Comparison of ENCODE assay signal across 11 cellular contexts in genomic region chr14:93967637-93968250, GRCh38. TPM values are rescaled to one million over a fixed set of nuclear protein-coding genes. Genes with fewer than 3 reads are reported as not detected.
DNase-seq lines count a peak whose midpoint lies in the region; ATAC-seq, FAIRE-seq and TF ChIP-seq lines count a peak whose summit lies in the region.
"Had no signal": no experiment of that assay in that cellular context is flagged by ENCODE, and none has a peak within 500 bp of the region (broad histone marks: within the 10 kb centered on the region; RNA-seq: fewer than 3 reads in every experiment).

No MANE protein-coding gene starts in this region.

- no peak overlapping the region for H2AFZ ChIP-seq in HepG2 (ENCODE audit: low read length)

- H3K4me1 ChIP-seq in right atrium auricular region (peaks cover 0 to 72% of the 10 kb centered on the region in 2 donors), HepG2 (ENCODE audit: insufficient read depth, low read length) (peaks cover 48% of the 10 kb centered on the region)

- no peaks in the 10 kb centered on the region for H3K79me2 ChIP-seq in HepG2 (ENCODE audit: insufficient read depth, low read length)

- H3K27me3 ChIP-seq in right atrium auricular region (no peaks in the 10 kb centered on the region), HepG2 (ENCODE audit: control insufficient read depth in 1 of 2, insufficient read depth in 2 of 2, low read length in 2 of 2) (peaks cover 5 to 22% of the 10 kb centered on the region in 2 experiments; a peak in 4 of 5 replicates)
- H3K27me3 ChIP-seq: uterus had no signal

- CTCF ChIA-PET in HepG2 (lab: Yijun Ruan, JAX; ENCODE audit: low intra/inter-chr PET ratio, low total read pairs), result interaction anchor here (1.0 kb wide), 1 partner anchor 33 kb away, joined by 3 read pairs; no protein-coding TSS in a partner anchor

- intact Hi-C loops in Right ventricle myocardium superior (cut with DNase I) (no loop called here), HepG2 (cut with micrococcal nuclease; ENCODE audit: unreplicated experiment) (no loop called here), left ventricle myocardium superior (cut with micrococcal nuclease) (no loop called here)

- ATAC-seq in Right ventricle myocardium superior (ENCODE audit: poor library complexity), result no peak
- peak; percentile 33 for ATAC-seq in HG03066 (IDR thresholded peaks at IDR 0.05; ENCODE audit: low read depth, unreplicated experiment)
- ATAC-seq in HepG2, result no peak
- ATAC-seq in left ventricle myocardium superior, result no peak

- POLR2A ChIA-PET in HepG2 (lab: Yijun Ruan, JAX), result interaction anchor here (0.8 to 2.4 kb wide), 3 partner anchors 8 to 26 kb away, joined by 3 to 10 read pairs (median 3); no protein-coding TSS in a partner anchor

- no peak for TF ChIP-seq EP300 in HepG2 (IDR thresholded peaks at IDR 0.05; ENCODE audit: low read depth in 2 of 2, low read length in 2 of 2)
- TF ChIP-seq EP300 in HepG2 (CRISPR knock-in tag; IDR thresholded peaks at IDR 0.05; ENCODE audit: borderline replicate concordance), result no peak

- BruUV-seq in HepG2 (replicated peaks; lab: Mats Ljungman, UMichigan), result no TSS peak

- H3K36me3 ChIP-seq in right atrium auricular region (peaks cover 21% of the 10 kb centered on the region), HepG2 (replicated peaks in 1 of 2; ENCODE audit: control insufficient read depth in 1 of 2, insufficient read depth in 2 of 2, low read length in 2 of 2) (no peaks in the 10 kb centered on the region; a peak in 1 of 5 replicates)
- H3K36me3 ChIP-seq: uterus had no signal

- TF ChIP-seq CTCF in right atrium auricular region (IDR thresholded peaks at IDR 0.05) (no peak), HepG2 (CRISPR knock-in tag; IDR thresholded peaks at IDR 0.05) (no peak)

- TF ChIP-seq RAD21 in HepG2 (CRISPR knock-in tag; IDR thresholded peaks at IDR 0.05), result no peak

- TF ChIP-seq POLR2A in erythroblast (IDR thresholded peaks at IDR 0.05; ENCODE audit: low read length) (no peak), HepG2 (IDR thresholded peaks at IDR 0.05; ENCODE audit: insufficient read depth in 1 of 2, low read depth in 2 of 2, low read length in 2 of 2) (no peak)

- no peaks in the 10 kb centered on the region for H3K9me3 ChIP-seq in right atrium auricular region
- H3K9me3 ChIP-seq in HepG2 (ENCODE audit: low read length), result no peaks in the 10 kb centered on the region
- H3K9me3 ChIP-seq: uterus had no signal

- H4K20me1 ChIP-seq in HepG2 (ENCODE audit: insufficient read depth, low read length), result no peaks in the 10 kb centered on the region

- 53% methylated on average over 9 of the region's 10 CpGs for WGBS in HepG2 (ENCODE audit: low lambda C conversion rate)

- H3K4me2 ChIP-seq in HepG2 (ENCODE audit: low read depth, low read length), result no peak overlapping the region

- peak overlapping the region; percentile 57 to 88 for H3K27ac ChIP-seq in right atrium auricular region
- H3K27ac ChIP-seq in HepG2 (ENCODE audit: extremely low read length, insufficient read depth, low read length), result no peak overlapping the region
- H3K27ac ChIP-seq: RWPE1 had no signal

- no peak for DNase-seq in right atrium auricular region (ENCODE audit: low spot score)
- DNase-seq in Right ventricle myocardium superior, result no peak
- peak; percentile 49 for DNase-seq in SKM-1 treated with dmso at 0.1 percent for 144 hours (lab: John Stamatoyannopoulos, UW; ENCODE audit: unreplicated experiment)
- DNase-seq in erythroblast (lab: John Stamatoyannopoulos, UW), result no peak
- no peak for DNase-seq in T-helper 9 cell
- DNase-seq in HepG2 (ENCODE audit: low spot score), result no peak
- no peak for DNase-seq in left ventricle myocardium superior
- DNase-seq: uterus had no signal

- H3K4me3 ChIP-seq in right atrium auricular region (no peak overlapping the region), HepG2 (replicated peaks in 1 of 3; ENCODE audit: insufficient read depth in 1 of 3, low read depth in 2 of 3, low read length in 3 of 3) (no peak overlapping the region)
- H3K4me3 ChIP-seq: uterus had no signal

- no peak for FAIRE-seq in HepG2 (lab: Jason Lieb, UNC)

- H3K9ac ChIP-seq in HepG2 (ENCODE audit: insufficient read depth, low read depth, low read length), result no peak overlapping the region

- in situ Hi-C loops in HepG2 (cut with HindIII; ENCODE audit: extremely low pct_ligation_motif_present, low pct_unique_long_range_greater_than_20kb), result no loop called here

RNA-seq across cellular contexts. Expression of gene ASB2, which starts 8.6 kb away (rescaled TPM):
- total RNA-seq in right atrium auricular region, result 100 to 1,000 TPM; 115 to 187 TPM
- 297 TPM for total RNA-seq in Right ventricle myocardium superior
- total RNA-seq in HepG2 (2016; rRNA removed; fragmentation: Illumina TruSeq; extraction: Trizol), result 0.46 and 0.82 TPM in 2 replicates
- 0.26 and 0.40 TPM in 2 replicates for total RNA-seq in HepG2 (2016; cell fraction: cytosol; rRNA removed; fragmentation: Illumina TruSeq; extraction: Trizol; ENCODE audit: low read depth)
- total RNA-seq in HepG2 (2016; cell fraction: insoluble cytoplasmic fraction; rRNA removed; fragmentation: Illumina TruSeq; extraction: Trizol), result 0.62 and 0.93 TPM in 2 replicates
- 0.37 and 0.83 TPM in 2 replicates for total RNA-seq in HepG2 (2016; cell fraction: membrane; rRNA removed; fragmentation: Illumina TruSeq; extraction: Trizol)
- total RNA-seq in HepG2 (2016; cell fraction: nucleus; rRNA removed; fragmentation: Illumina TruSeq; extraction: Trizol), result 1.1 and 1.3 TPM in 2 replicates
- 4.1 and 4.5 TPM in 2 replicates for polyA plus RNA-seq in HepG2 (2011; rRNA removed)
- 4.5 and 6.1 TPM in 2 replicates for polyA plus RNA-seq in HepG2 (2011; cell fraction: cytosol; rRNA removed)
- 9.6 and 13.9 TPM in 2 replicates for polyA plus RNA-seq in HepG2 (2011; cell fraction: nucleus; rRNA removed)
- 0.48 and 0.80 TPM in 2 replicates for polyA plus RNA-seq in HepG2 (2012)
- polyA plus RNA-seq in HepG2 (2016; cell fraction: cytosol; fragmentation: Illumina TruSeq; extraction: Trizol; ENCODE audit: low read depth), result 0.21 and 0.37 TPM in 2 replicates
- polyA plus RNA-seq in HepG2 (2016; cell fraction: insoluble cytoplasmic fraction; fragmentation: Illumina TruSeq; extraction: Trizol; ENCODE audit: low read depth), result 0.58 and 0.71 TPM in 2 replicates
- polyA plus RNA-seq in HepG2 (2016; cell fraction: membrane; fragmentation: Illumina TruSeq; extraction: Trizol; ENCODE audit: low read depth), result 0.35 and 0.43 TPM in 2 replicates
- polyA plus RNA-seq in HepG2 (2016; cell fraction: nucleus; fragmentation: Illumina TruSeq; extraction: Trizol; ENCODE audit: insufficient read depth, low read depth), result 1.0 and 1.6 TPM in 2 replicates
- 14.4 TPM in 1 of 2 replicates, not detected in the other for polyA minus RNA-seq in HepG2 (2011; rRNA and poly(A)+ RNA removed; ENCODE audit: low replicate concordance)
- 3.1 and 3.4 TPM in 2 replicates for polyA minus RNA-seq in HepG2 (2011; cell fraction: cytosol; rRNA and poly(A)+ RNA removed)
- 3.7 and 6.6 TPM in 2 replicates for polyA minus RNA-seq in HepG2 (2011; cell fraction: nucleus; rRNA and poly(A)+ RNA removed)
- total RNA-seq in left ventricle myocardium superior, result 268 TPM

RNA-seq across cellular contexts. Expression of gene CCDC197, which starts 29.4 kb away (rescaled TPM):
- total RNA-seq in right atrium auricular region (not detected), Right ventricle myocardium superior (1.3 TPM), HepG2 (2016; rRNA removed; fragmentation: Illumina TruSeq; extraction: Trizol) (0.11 TPM in 1 of 2 replicates, not detected in the other), left ventricle myocardium superior (0.74 TPM)
- total RNA-seq in HepG2 (2016; cell fraction: cytosol; rRNA removed; fragmentation: Illumina TruSeq; extraction: Trizol; ENCODE audit: low read depth), result not detected in 2 replicates
- total RNA-seq in HepG2 (2016; cell fraction: insoluble cytoplasmic fraction; rRNA removed; fragmentation: Illumina TruSeq; extraction: Trizol), result not detected in 2 replicates
- not detected in 2 replicates for total RNA-seq in HepG2 (2016; cell fraction: membrane; rRNA removed; fragmentation: Illumina TruSeq; extraction: Trizol)
- not detected in 2 replicates for total RNA-seq in HepG2 (2016; cell fraction: nucleus; rRNA removed; fragmentation: Illumina TruSeq; extraction: Trizol)
- 0.13 TPM in 1 of 2 replicates, not detected in the other for polyA plus RNA-seq in HepG2 (2011; rRNA removed)
- polyA plus RNA-seq in HepG2 (2011; cell fraction: cytosol; rRNA removed), result not detected in 2 replicates
- 0.17 TPM in 1 of 2 replicates, not detected in the other for polyA plus RNA-seq in HepG2 (2011; cell fraction: nucleus; rRNA removed)
- polyA plus RNA-seq in HepG2 (2012), result 0.11 TPM in 1 of 2 replicates, not detected in the other
- not detected in 2 replicates for polyA plus RNA-seq in HepG2 (2016; cell fraction: cytosol; fragmentation: Illumina TruSeq; extraction: Trizol; ENCODE audit: low read depth)
- polyA plus RNA-seq in HepG2 (2016; cell fraction: insoluble cytoplasmic fraction; fragmentation: Illumina TruSeq; extraction: Trizol; ENCODE audit: low read depth), result not detected in 2 replicates
- 0.16 TPM in 1 of 2 replicates, not detected in the other for polyA plus RNA-seq in HepG2 (2016; cell fraction: membrane; fragmentation: Illumina TruSeq; extraction: Trizol; ENCODE audit: low read depth)
- 0.33 TPM in 1 of 2 replicates, not detected in the other for polyA plus RNA-seq in HepG2 (2016; cell fraction: nucleus; fragmentation: Illumina TruSeq; extraction: Trizol; ENCODE audit: insufficient read depth, low read depth)
- 0.20 TPM in 1 of 2 replicates, not detected in the other for polyA minus RNA-seq in HepG2 (2011; rRNA and poly(A)+ RNA removed; ENCODE audit: low replicate concordance)
- polyA minus RNA-seq in HepG2 (2011; cell fraction: cytosol; rRNA and poly(A)+ RNA removed), result not detected in 2 replicates
- polyA minus RNA-seq in HepG2 (2011; cell fraction: nucleus; rRNA and poly(A)+ RNA removed), result not detected in 2 replicates
- total RNA-seq: glomerular endothelial cell, uterus had no signal

RNA-seq across cellular contexts. Expression of gene FAM181A, which starts 40.6 kb away (rescaled TPM):
- total RNA-seq in right atrium auricular region (not detected), Right ventricle myocardium superior (not detected), HepG2 (2016; rRNA removed; fragmentation: Illumina TruSeq; extraction: Trizol) (1.1 and 1.5 TPM in 2 replicates), left ventricle myocardium superior (not detected)
- 0.18 and 0.51 TPM in 2 replicates for total RNA-seq in HepG2 (2016; cell fraction: cytosol; rRNA removed; fragmentation: Illumina TruSeq; extraction: Trizol; ENCODE audit: low read depth)
- total RNA-seq in HepG2 (2016; cell fraction: insoluble cytoplasmic fraction; rRNA removed; fragmentation: Illumina TruSeq; extraction: Trizol), result 0.95 and 1.2 TPM in 2 replicates
- total RNA-seq in HepG2 (2016; cell fraction: membrane; rRNA removed; fragmentation: Illumina TruSeq; extraction: Trizol), result 1.1 and 1.4 TPM in 2 replicates
- total RNA-seq in HepG2 (2016; cell fraction: nucleus; rRNA removed; fragmentation: Illumina TruSeq; extraction: Trizol), result 0.38 and 1.1 TPM in 2 replicates
- 0.80 and 1.1 TPM in 2 replicates for polyA plus RNA-seq in HepG2 (2011; rRNA removed)
- polyA plus RNA-seq in HepG2 (2011; cell fraction: cytosol; rRNA removed), result 0.47 and 0.89 TPM in 2 replicates
- 0.45 and 0.61 TPM in 2 replicates for polyA plus RNA-seq in HepG2 (2011; cell fraction: nucleus; rRNA removed)
- 0.69 and 0.97 TPM in 2 replicates for polyA plus RNA-seq in HepG2 (2012)
- polyA plus RNA-seq in HepG2 (2016; cell fraction: cytosol; fragmentation: Illumina TruSeq; extraction: Trizol; ENCODE audit: low read depth), result 0.54 and 0.60 TPM in 2 replicates
- polyA plus RNA-seq in HepG2 (2016; cell fraction: insoluble cytoplasmic fraction; fragmentation: Illumina TruSeq; extraction: Trizol; ENCODE audit: low read depth), result 1.4 and 1.8 TPM in 2 replicates
- 0.57 and 0.84 TPM in 2 replicates for polyA plus RNA-seq in HepG2 (2016; cell fraction: membrane; fragmentation: Illumina TruSeq; extraction: Trizol; ENCODE audit: low read depth)
- polyA plus RNA-seq in HepG2 (2016; cell fraction: nucleus; fragmentation: Illumina TruSeq; extraction: Trizol; ENCODE audit: insufficient read depth, low read depth), result 1.6 and 2.1 TPM in 2 replicates
- 1.6 TPM in 1 of 2 replicates, not detected in the other for polyA minus RNA-seq in HepG2 (2011; rRNA and poly(A)+ RNA removed; ENCODE audit: low replicate concordance)
- not detected in 2 replicates for polyA minus RNA-seq in HepG2 (2011; cell fraction: cytosol; rRNA and poly(A)+ RNA removed)
- not detected in 2 replicates for polyA minus RNA-seq in HepG2 (2011; cell fraction: nucleus; rRNA and poly(A)+ RNA removed)
- total RNA-seq: glomerular endothelial cell had no signal

RNA-seq across cellular contexts. Expression of gene OTUB2, which starts 58.4 kb away (rescaled TPM):
- total RNA-seq in right atrium auricular region (under 1 TPM; 0.43 to 0.48 TPM), Right ventricle myocardium superior (0.56 TPM), HepG2 (2016; rRNA removed; fragmentation: Illumina TruSeq; extraction: Trizol) (2.2 and 2.4 TPM in 2 replicates), left ventricle myocardium superior (0.52 TPM)
- total RNA-seq in HepG2 (2016; cell fraction: cytosol; rRNA removed; fragmentation: Illumina TruSeq; extraction: Trizol; ENCODE audit: low read depth), result 0.30 and 0.44 TPM in 2 replicates
- 1.8 and 1.9 TPM in 2 replicates for total RNA-seq in HepG2 (2016; cell fraction: insoluble cytoplasmic fraction; rRNA removed; fragmentation: Illumina TruSeq; extraction: Trizol)
- total RNA-seq in HepG2 (2016; cell fraction: membrane; rRNA removed; fragmentation: Illumina TruSeq; extraction: Trizol), result 1.2 and 1.4 TPM in 2 replicates
- total RNA-seq in HepG2 (2016; cell fraction: nucleus; rRNA removed; fragmentation: Illumina TruSeq; extraction: Trizol), result 2.6 and 3.1 TPM in 2 replicates
- 2.4 and 3.0 TPM in 2 replicates for polyA plus RNA-seq in HepG2 (2011; rRNA removed)
- 2.3 and 2.6 TPM in 2 replicates for polyA plus RNA-seq in HepG2 (2011; cell fraction: cytosol; rRNA removed)
- polyA plus RNA-seq in HepG2 (2011; cell fraction: nucleus; rRNA removed), result 3.9 and 4.1 TPM in 2 replicates
- polyA plus RNA-seq in HepG2 (2012), result 1.4 and 1.9 TPM in 2 replicates
- 0.21 and 0.70 TPM in 2 replicates for polyA plus RNA-seq in HepG2 (2016; cell fraction: cytosol; fragmentation: Illumina TruSeq; extraction: Trizol; ENCODE audit: low read depth)
- 2.0 and 2.3 TPM in 2 replicates for polyA plus RNA-seq in HepG2 (2016; cell fraction: insoluble cytoplasmic fraction; fragmentation: Illumina TruSeq; extraction: Trizol; ENCODE audit: low read depth)
- 0.58 and 1.0 TPM in 2 replicates for polyA plus RNA-seq in HepG2 (2016; cell fraction: membrane; fragmentation: Illumina TruSeq; extraction: Trizol; ENCODE audit: low read depth)
- polyA plus RNA-seq in HepG2 (2016; cell fraction: nucleus; fragmentation: Illumina TruSeq; extraction: Trizol; ENCODE audit: insufficient read depth, low read depth), result 2.1 and 2.3 TPM in 2 replicates
- polyA minus RNA-seq in HepG2 (2011; rRNA and poly(A)+ RNA removed; ENCODE audit: low replicate concordance), result 0.49 and 8.2 TPM in 2 replicates
- 3.3 and 4.7 TPM in 2 replicates for polyA minus RNA-seq in HepG2 (2011; cell fraction: cytosol; rRNA and poly(A)+ RNA removed)
- 10.0 and 11.3 TPM in 2 replicates for polyA minus RNA-seq in HepG2 (2011; cell fraction: nucleus; rRNA and poly(A)+ RNA removed)

Comparison
In these comparisons a context has a peak if more than half of its experiments do, and no peak if none do; other contexts are left out.
1. RNA of gene ASB2, which starts 8.6 kb away (total RNA-seq): 297 TPM in Right ventricle myocardium superior (single experiment), 268 TPM in left ventricle myocardium superior (single experiment) and 115 to 187 TPM in right atrium auricular region; 0.26 to 1.3 TPM in HepG2; every median in the first group is over 10 times any median in the second.